In the genomic region with DNA sequence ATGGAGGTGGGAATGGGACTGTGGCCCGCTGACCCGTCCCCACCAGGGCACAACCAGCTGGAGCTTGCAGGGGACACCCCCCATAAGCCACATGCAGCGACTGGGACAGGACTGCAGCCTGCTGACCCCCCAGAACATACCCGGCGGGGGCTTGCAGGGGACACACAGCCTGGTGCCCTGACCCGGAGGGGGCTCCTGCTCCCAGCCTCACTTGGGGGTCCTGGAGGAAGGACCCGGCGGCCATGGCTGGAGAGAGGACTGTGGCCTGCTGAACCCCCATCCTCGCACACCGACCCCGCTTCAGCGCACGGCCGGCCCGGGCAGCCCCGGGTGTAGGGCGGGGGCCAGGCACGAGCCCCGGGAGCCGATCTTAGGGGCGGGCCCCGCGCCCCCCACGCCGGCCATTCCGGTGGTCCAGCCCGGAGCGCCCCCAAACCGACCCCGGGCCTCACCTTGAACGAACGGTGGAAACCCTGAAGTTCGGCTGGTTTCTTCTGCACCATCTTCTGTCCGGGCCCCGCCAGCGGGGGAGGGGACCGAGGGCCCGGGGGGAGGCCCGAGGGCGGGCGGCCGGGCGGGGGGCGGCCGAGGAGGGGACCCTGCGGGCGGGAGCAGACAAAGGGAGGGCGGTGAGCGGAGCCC, we compare ENCODE assay signal across 8 cellular contexts. TPM values are rescaled to one million over a fixed set of nuclear protein-coding genes. Genes with fewer than 3 reads are reported as not detected.
DNase-seq lines count a peak whose midpoint lies in the region; ATAC-seq and TF ChIP-seq lines count a peak whose summit lies in the region.

No MANE protein-coding gene starts in this region.

- peak overlapping the region; percentile 92 for H3K4me3 ChIP-seq in kidney epithelial cell (ENCODE audit: low read depth, low read length)

- H3K27me3 ChIP-seq in kidney epithelial cell (ENCODE audit: control insufficient read depth, insufficient read depth, low read length) = no peaks in the 10 kb centered on the region

- no peak for ATAC-seq in activated CD4-positive, alpha-beta T cell treated with anti-CD3 and anti-CD28 coated beads for 36 hours
- ATAC-seq in HG03354 (IDR thresholded peaks at IDR 0.05; ENCODE audit: poor library complexity, severe bottlenecking, unreplicated experiment) = peak; percentile 3

- H3K27me3 Mint-ChIP-seq in activated CD4-positive, alpha-beta T cell treated with anti-CD3 and anti-CD28 coated beads for 36 hours = no peaks in the 10 kb centered on the region

- peaks cover 47% of the 10 kb centered on the region for H3K4me1 Mint-ChIP-seq in activated CD4-positive, alpha-beta T cell treated with anti-CD3 and anti-CD28 coated beads for 36 hours

- H3K4me3 Mint-ChIP-seq in activated CD4-positive, alpha-beta T cell treated with anti-CD3 and anti-CD28 coated beads for 36 hours = peak overlapping the region; percentile 82

- intact Hi-C loops in activated CD4-positive, alpha-beta T cell treated with anti-CD3 and anti-CD28 coated beads for 36 hours (cut with DNase I, micrococcal nuclease) = loop anchor here (1.0 to 2.0 kb wide), 2 partner anchors 8 to 34 kb away; no protein-coding TSS in a partner anchor

- H3K36me3 Mint-ChIP-seq in activated CD4-positive, alpha-beta T cell treated with anti-CD3 and anti-CD28 coated beads for 36 hours (ENCODE audit: low read depth) = peaks cover 6% of the 10 kb centered on the region

- peaks cover 3% of the 10 kb centered on the region for H3K36me3 ChIP-seq in kidney epithelial cell (ENCODE audit: control insufficient read depth, insufficient read depth, low read length)

- POLR2A ChIA-PET in activated CD4-positive, alpha-beta T cell treated with anti-CD3 and anti-CD28 coated beads for 36 hours (lab: Charles Lee) = interaction anchor here (0.9 kb wide), 1 partner anchor 8 kb away, joined by 3 read pairs; no protein-coding TSS in a partner anchor

- TF ChIP-seq CTCF in kidney epithelial cell (IDR thresholded peaks at IDR 0.05; ENCODE audit: insufficient read depth, low read length, poor library complexity, severe bottlenecking) = no peak

- no peak for DNase-seq in activated CD4-positive, alpha-beta T cell treated with anti-CD3 and anti-CD28 coated beads for 36 hours
- DNase-seq in activated CD4-positive, alpha-beta T cell treated with anti-CD3 and anti-CD28 coated beads for 4 hours = no peak
- DNase-seq in kidney epithelial cell (ENCODE audit: low read depth) (no peak), substantia nigra (lab: John Stamatoyannopoulos, UW) (peak in 9 of 49 donors; percentile 37 to 95 (median 50)), DMS79 treated with DMSO at 0.1 percent for 48 hours (lab: John Stamatoyannopoulos, UW) (no peak), UCSD-AML1 (lab: John Stamatoyannopoulos, UW; ENCODE audit: unreplicated experiment) (no peak)

- peak overlapping the region; percentile 96 for H3K27ac ChIP-seq in angular gyrus (ENCODE audit: low read depth, low read length)
- peak overlapping the region; percentile 96 for H3K27ac ChIP-seq in substantia nigra (ENCODE audit: low read depth, low read length, poor library complexity, severe bottlenecking)

- peak overlapping the region; percentile 13 for H3K27ac Mint-ChIP-seq in activated CD4-positive, alpha-beta T cell treated with anti-CD3 and anti-CD28 coated beads for 36 hours

- CTCF ChIA-PET in activated CD4-positive, alpha-beta T cell treated with anti-CD3 and anti-CD28 coated beads for 36 hours (lab: Charles Lee) = no interaction called here

- no peaks in the 10 kb centered on the region for H3K9me3 Mint-ChIP-seq in activated CD4-positive, alpha-beta T cell treated with anti-CD3 and anti-CD28 coated beads for 36 hours (ENCODE audit: low read depth)

RNA-seq across cellular contexts. Expression of a gene that starts 0.6 kb away (rescaled TPM):
- total RNA-seq in activated CD4-positive, alpha-beta T cell treated with anti-CD3 and anti-CD28 coated beads for 36 hours = 100 to 1,000 TPM; 139 to 155 TPM
- 253 and 315 TPM in 2 replicates for total RNA-seq in kidney epithelial cell

RNA-seq across cellular contexts. Expression of a gene that starts 35.0 kb away (rescaled TPM):
- 10 to 100 TPM; 46.7 to 61.8 TPM for total RNA-seq in activated CD4-positive, alpha-beta T cell treated with anti-CD3 and anti-CD28 coated beads for 36 hours
- 51.3 and 66.1 TPM in 2 replicates for total RNA-seq in kidney epithelial cell

RNA-seq across cellular contexts. Expression of a gene that starts 45.7 kb away (rescaled TPM):
- 100 to 1,000 TPM; 148 to 156 TPM for total RNA-seq in activated CD4-positive, alpha-beta T cell treated with anti-CD3 and anti-CD28 coated beads for 36 hours
- total RNA-seq in kidney epithelial cell = 40.3 and 62.0 TPM in 2 replicates

RNA-seq across cellular contexts. Expression of a gene that starts 46.2 kb away (rescaled TPM):
- total RNA-seq in activated CD4-positive, alpha-beta T cell treated with anti-CD3 and anti-CD28 coated beads for 36 hours = 10 to 100 TPM; 15.2 to 16.6 TPM
- total RNA-seq in kidney epithelial cell = 1.6 and 3.8 TPM in 2 replicates
